Comparison of ENCODE assay signal across 25 cellular contexts in genomic region chr2:68386362-68386761, GRCh38.
DNase-seq lines count a peak whose midpoint lies in the region; ATAC-seq and TF ChIP-seq lines count a peak whose summit lies in the region.
"Had no signal": no experiment of that assay in that cellular context is flagged by ENCODE, and none has a peak within 500 bp of the region (broad histone marks: within the 10 kb centered on the region; RNA-seq: fewer than 3 reads in every experiment).

No MANE protein-coding gene starts in this region.

- H3K4me1 Mint-ChIP-seq in stimulated activated naive CD8-positive, alpha-beta T cell treated with anti-CD3 and anti-CD28 coated beads, Interleukin-15, Interleukin-2, amounts not matched to agents 100 ng/mL and 50 ng/mL, for 24 hours (ENCODE audit: low read depth) = peaks cover 71% of the 10 kb centered on the region
- peaks cover 53% of the 10 kb centered on the region for H3K4me1 Mint-ChIP-seq in stimulated activated naive CD8-positive, alpha-beta T cell treated with anti-CD3 and anti-CD28 coated beads, Interleukin-15, amount 100 ng/mL, for 72 hours
- H3K4me1 Mint-ChIP-seq in dendritic cell treated with granulocyte-macrophage colony-stimulating factor and Interleukin-4, amounts not matched to agents 40 ng/mL and 50 ng/mL, for 4 days (ENCODE audit: low read depth) = peaks cover 89% of the 10 kb centered on the region

- H3K4me3 Mint-ChIP-seq in stimulated activated naive CD8-positive, alpha-beta T cell treated with anti-CD3 and anti-CD28 coated beads, Interleukin-15, Interleukin-2, amounts not matched to agents 100 ng/mL and 50 ng/mL, for 24 hours = no peak overlapping the region
- peak overlapping the region in 1 of 2 donors; percentile 18 for H3K4me3 Mint-ChIP-seq in stimulated activated naive CD8-positive, alpha-beta T cell treated with anti-CD3 and anti-CD28 coated beads, Interleukin-15, amount 100 ng/mL, for 72 hours
- H3K4me3 Mint-ChIP-seq in dendritic cell treated with granulocyte-macrophage colony-stimulating factor and Interleukin-4, amounts not matched to agents 40 ng/mL and 50 ng/mL, for 4 days = no peak overlapping the region
- H3K4me3 Mint-ChIP-seq: nephron progenitor cell had no signal

- H3K9ac ChIP-seq in OCI-LY1 (ENCODE audit: low read length) = no peak overlapping the region
- H3K9ac ChIP-seq: GM23248 had no signal

- H3K9me3 ChIP-seq in OCI-LY1 (ENCODE audit: low read length) = no peaks in the 10 kb centered on the region
- H3K9me3 ChIP-seq: left ventricle myocardium inferior, testis, vagina had no signal

- no peak for ATAC-seq in stimulated activated naive CD8-positive, alpha-beta T cell treated with anti-CD3 and anti-CD28 coated beads, Interleukin-15, amount 100 ng/mL, for 72 hours
- no peak for ATAC-seq in HG02642 (IDR thresholded peaks at IDR 0.05; ENCODE audit: poor library complexity, unreplicated experiment)
- ATAC-seq: foreskin keratinocyte had no signal

- H3K4me1 ChIP-seq in OCI-LY1 (ENCODE audit: insufficient read depth, low read length, severe bottlenecking) = peaks cover 47% of the 10 kb centered on the region
- H3K4me1 ChIP-seq: foreskin keratinocyte had no signal

- H3K4me2 ChIP-seq in OCI-LY1 (ENCODE audit: low read length) = no peak overlapping the region

- H3K36me3 ChIP-seq in OCI-LY1 (ENCODE audit: insufficient read depth, low read length) = peaks cover 16% of the 10 kb centered on the region
- H3K36me3 ChIP-seq: left ventricle myocardium inferior, vagina had no signal

- no peak overlapping the region for H2AFZ ChIP-seq in OCI-LY1 (ENCODE audit: low read length)
- H2AFZ ChIP-seq: GM23248 had no signal

- peak overlapping the region; percentile 56 for H3K27ac Mint-ChIP-seq in stimulated activated naive CD8-positive, alpha-beta T cell treated with anti-CD3 and anti-CD28 coated beads, Interleukin-15, Interleukin-2, amounts not matched to agents 100 ng/mL and 50 ng/mL, for 24 hours
- H3K27ac Mint-ChIP-seq in stimulated activated naive CD8-positive, alpha-beta T cell treated with anti-CD3 and anti-CD28 coated beads, Interleukin-15, amount 100 ng/mL, for 72 hours = no peak overlapping the region
- peak overlapping the region; percentile 73 for H3K27ac Mint-ChIP-seq in dendritic cell treated with granulocyte-macrophage colony-stimulating factor and Interleukin-4, amounts not matched to agents 40 ng/mL and 50 ng/mL, for 4 days
- H3K27ac Mint-ChIP-seq: nephron progenitor cell had no signal

- peak overlapping the region; percentile 84 for H3K27ac ChIP-seq in OCI-LY1 (ENCODE audit: low read depth, low read length, poor library complexity, severe bottlenecking)
- no peak overlapping the region for H3K27ac ChIP-seq in coronary artery
- H3K27ac ChIP-seq: foreskin keratinocyte, GM23248, left ventricle myocardium inferior, testis, vagina, VCaP had no signal

- 0 out of 2 replicates have a peak, but pooled peaks cover 3% of the 10 kb centered on the region for H3F3A ChIP-seq in OCI-LY1 (ENCODE audit: insufficient read depth, low read length)

- DNase-seq in stimulated activated naive CD8-positive, alpha-beta T cell treated with anti-CD3 and anti-CD28 coated beads, Interleukin-15, amount 100 ng/mL, for 72 hours = no peak
- DNase-seq in coronary artery (ENCODE audit: low spot score) (no peak), NCI-H82 (lab: John Stamatoyannopoulos, UW) (no peak)
- DNase-seq in stimulated activated CD4-positive, alpha-beta T cell treated with anti-CD3 and anti-CD28 coated beads, Interleukin-1b, Interleukin-23, amount 100 ng/mL, for 48 hours = no peak
- DNase-seq: activated CD4-positive, alpha-beta T cell treated with anti-CD3 and anti-CD28 coated beads, Interleukin-2, amount 50 U/mL, for 4 hours; activated naive CD4-positive, alpha-beta T cell; CD4-positive, CD25-positive, alpha-beta regulatory T cell; effector CD4-positive, alpha-beta T cell; foreskin keratinocyte; GM23248; left ventricle myocardium inferior; midbrain; NCI-H1105; NCI-H2081; NCI-H345; nephron progenitor cell; NK-92 treated with Interleukin-12 subunit alpha and Interleukin-12 subunit beta, amount 100 ng/mL, for 24 hours; posterior cingulate gyrus; testis had no signal

- H4K20me1 ChIP-seq in OCI-LY1 (ENCODE audit: insufficient read depth, low read length) = no peaks in the 10 kb centered on the region

- TF ChIP-seq CTCF in OCI-LY1 (IDR thresholded peaks at IDR 0.05; ENCODE audit: low read length) (no peak), coronary artery (IDR thresholded peaks at IDR 0.05) (no peak)

- intact Hi-C loops in dendritic cell treated with granulocyte-macrophage colony-stimulating factor and Interleukin-4, amounts not matched to agents 40 ng/mL and 50 ng/mL, for 4 days (cut with micrococcal nuclease) = loop anchor here (2.0 kb wide), 1 partner anchor 24 kb away; no protein-coding TSS in a partner anchor

- no peak overlapping the region for H3K4me3 ChIP-seq in OCI-LY1 (ENCODE audit: low read depth, low read length, poor library complexity, severe bottlenecking)
- no peak overlapping the region for H3K4me3 ChIP-seq in coronary artery
- H3K4me3 ChIP-seq: GM23248, left ventricle myocardium inferior, testis, vagina had no signal

- no peaks in the 10 kb centered on the region for H3K9me2 ChIP-seq in OCI-LY1 (ENCODE audit: low read depth, low read length)

- H3K9me3 Mint-ChIP-seq in stimulated activated naive CD8-positive, alpha-beta T cell treated with anti-CD3 and anti-CD28 coated beads, Interleukin-15, Interleukin-2, amounts not matched to agents 100 ng/mL and 50 ng/mL, for 24 hours = no peaks in the 10 kb centered on the region
- no peaks in the 10 kb centered on the region for H3K9me3 Mint-ChIP-seq in stimulated activated naive CD8-positive, alpha-beta T cell treated with anti-CD3 and anti-CD28 coated beads, Interleukin-15, amount 100 ng/mL, for 72 hours
- no peaks in the 10 kb centered on the region for H3K9me3 Mint-ChIP-seq in dendritic cell treated with granulocyte-macrophage colony-stimulating factor and Interleukin-4, amounts not matched to agents 40 ng/mL and 50 ng/mL, for 4 days
- H3K9me3 Mint-ChIP-seq: CD4-positive, CD25-positive, alpha-beta regulatory T cell; nephron progenitor cell had no signal

- no peaks in the 10 kb centered on the region for H3K27me3 ChIP-seq in OCI-LY1 (ENCODE audit: insufficient read depth, low read length)
- H3K27me3 ChIP-seq: testis, vagina had no signal

- peaks cover 18% of the 10 kb centered on the region for H3K36me3 Mint-ChIP-seq in stimulated activated naive CD8-positive, alpha-beta T cell treated with anti-CD3 and anti-CD28 coated beads, Interleukin-15, Interleukin-2, amounts not matched to agents 100 ng/mL and 50 ng/mL, for 24 hours (ENCODE audit: low read depth)
- H3K36me3 Mint-ChIP-seq in dendritic cell treated with granulocyte-macrophage colony-stimulating factor and Interleukin-4, amounts not matched to agents 40 ng/mL and 50 ng/mL, for 4 days (ENCODE audit: low read depth) = peaks cover 100% of the 10 kb centered on the region
- H3K36me3 Mint-ChIP-seq: CD4-positive, CD25-positive, alpha-beta regulatory T cell had no signal

- no peaks in the 10 kb centered on the region for H3K79me2 ChIP-seq in OCI-LY1 (ENCODE audit: insufficient read depth, low read length)

- H3K27me3 Mint-ChIP-seq in stimulated activated naive CD8-positive, alpha-beta T cell treated with anti-CD3 and anti-CD28 coated beads, Interleukin-15, Interleukin-2, amounts not matched to agents 100 ng/mL and 50 ng/mL, for 24 hours = no peaks in the 10 kb centered on the region
- H3K27me3 Mint-ChIP-seq in stimulated activated naive CD8-positive, alpha-beta T cell treated with anti-CD3 and anti-CD28 coated beads, Interleukin-15, amount 100 ng/mL, for 72 hours = peaks cover 6% of the 10 kb centered on the region
- H3K27me3 Mint-ChIP-seq in dendritic cell treated with granulocyte-macrophage colony-stimulating factor and Interleukin-4, amounts not matched to agents 40 ng/mL and 50 ng/mL, for 4 days = no peaks in the 10 kb centered on the region
- H3K27me3 Mint-ChIP-seq: CD4-positive, CD25-positive, alpha-beta regulatory T cell had no signal

Comparison
In these comparisons a context has a peak if more than half of its experiments do, and no peak if none do; other contexts are left out.
1. H3K27ac Mint-ChIP-seq: peak in stimulated activated naive CD8-positive, alpha-beta T cell treated with anti-CD3 and anti-CD28 coated beads, Interleukin-15, Interleukin-2, amounts not matched to agents 100 ng/mL and 50 ng/mL, for 24 hours (single experiment) and dendritic cell treated with granulocyte-macrophage colony-stimulating factor and Interleukin-4, amounts not matched to agents 40 ng/mL and 50 ng/mL, for 4 days (single experiment); none in stimulated activated naive CD8-positive, alpha-beta T cell treated with anti-CD3 and anti-CD28 coated beads, Interleukin-15, amount 100 ng/mL, for 72 hours (0 of 2).